9 cellular contexts compared by ENCODE assay signal in the genomic region with DNA sequence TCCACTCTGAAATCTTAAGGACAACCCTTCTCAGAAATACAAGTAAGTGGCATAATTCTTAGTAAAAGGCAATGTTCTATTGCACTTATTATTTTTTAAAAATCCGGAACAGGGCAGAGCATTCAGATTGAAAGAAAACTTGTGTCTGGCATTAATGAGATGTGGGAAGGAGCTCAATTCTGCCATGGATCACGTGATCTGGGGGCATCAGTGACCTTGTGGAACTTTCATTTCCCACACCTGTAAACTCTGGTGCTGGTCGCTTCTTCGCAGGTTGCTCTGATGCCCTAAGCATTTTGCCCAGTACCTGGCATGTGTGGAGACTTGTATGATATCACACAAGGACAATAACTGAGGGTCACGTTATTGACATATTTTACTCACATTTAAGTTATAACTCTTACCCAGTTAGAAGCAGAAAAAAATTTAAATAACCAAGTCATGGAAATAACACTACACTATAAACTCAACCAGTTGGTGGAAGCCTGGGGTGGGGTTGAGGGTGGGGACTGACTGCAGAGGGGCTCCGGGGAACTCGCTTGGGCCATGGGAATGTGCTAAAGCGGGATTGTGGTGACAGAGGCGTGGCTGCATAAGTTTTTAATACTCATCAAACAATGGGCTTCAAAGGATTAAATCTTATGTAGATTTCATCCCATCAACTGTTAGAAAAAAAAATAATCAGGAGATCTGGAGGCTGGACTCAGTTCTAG. TPM values are rescaled to one million over a fixed set of nuclear protein-coding genes. Genes with fewer than 3 reads are reported as not detected.
DNase-seq lines count a peak whose midpoint lies in the region; ATAC-seq, FAIRE-seq and TF ChIP-seq lines count a peak whose summit lies in the region.
"Had no signal": no experiment of that assay in that cellular context is flagged by ENCODE, and none has a peak within 500 bp of the region (broad histone marks: within the 10 kb centered on the region; RNA-seq: fewer than 3 reads in every experiment).

No MANE protein-coding gene starts in this region.

- no peaks in the 10 kb centered on the region for H3K27me3 ChIP-seq in right atrium auricular region
- H3K27me3 ChIP-seq in mucosa of rectum (ENCODE audit: control insufficient read depth in 2 of 2, insufficient read depth in 2 of 2, low read length in 2 of 2) = no peaks in the 10 kb centered on the region
- no peaks in the 10 kb centered on the region for H3K27me3 ChIP-seq in aorta (ENCODE audit: control insufficient read depth in 1 of 2, insufficient read depth in 2 of 2, low read length in 1 of 2)

- peaks cover 38% of the 10 kb centered on the region for H3K36me3 Mint-ChIP-seq in activated naive CD8-positive, alpha-beta T cell treated with anti-CD3 and anti-CD28 coated beads for 36 hours

- TF ChIP-seq CTCF in right atrium auricular region (IDR thresholded peaks at IDR 0.05) = no peak

- peaks cover 12% of the 10 kb centered on the region for H3K9me3 Mint-ChIP-seq in activated naive CD8-positive, alpha-beta T cell treated with anti-CD3 and anti-CD28 coated beads for 36 hours

- H3K4me1 Mint-ChIP-seq in activated naive CD8-positive, alpha-beta T cell treated with anti-CD3 and anti-CD28 coated beads for 36 hours = peaks cover 62% of the 10 kb centered on the region

- intact Hi-C loops in left cardiac atrium (cut with DNase I) = no loop called here
- intact Hi-C loops in aorta (cut with DNase I) = no loop called here

- H3K9ac ChIP-seq in mucosa of rectum (ENCODE audit: low read depth in 1 of 2, low read length in 2 of 2) = peak overlapping the region in 1 of 2 donors; percentile 30

- H3K4me3 ChIP-seq in right atrium auricular region (no peak overlapping the region), mucosa of rectum (ENCODE audit: low read length in 2 of 2) (no peak overlapping the region), aorta (ENCODE audit: low read length in 2 of 2) (no peak overlapping the region)

- H3K36me3 ChIP-seq in right atrium auricular region (no peaks in the 10 kb centered on the region), mucosa of rectum (ENCODE audit: control insufficient read depth in 2 of 2, insufficient read depth in 2 of 2, low read length in 2 of 2) (peaks cover 0 to 1% of the 10 kb centered on the region in 2 donors), aorta (ENCODE audit: control insufficient read depth in 1 of 2, insufficient read depth in 2 of 2, low read length in 1 of 2) (no peaks in the 10 kb centered on the region)

- no peak for FAIRE-seq in H54 (lab: Jason Lieb, UNC)

- H3K27me3 Mint-ChIP-seq in activated naive CD8-positive, alpha-beta T cell treated with anti-CD3 and anti-CD28 coated beads for 36 hours = no peaks in the 10 kb centered on the region

- no peak overlapping the region for H3K27ac ChIP-seq in right atrium auricular region
- H3K27ac ChIP-seq in mucosa of rectum (ENCODE audit: low read depth in 2 of 2, low read length in 2 of 2) = peak overlapping the region; percentile 71 to 84
- H3K27ac ChIP-seq in aorta (ENCODE audit: low read depth in 1 of 2, low read length in 2 of 2) = no peak overlapping the region

- TF ChIP-seq POLR2A in H54 (IDR thresholded peaks at IDR 0.05; ENCODE audit: low read depth, low read length) = no peak

- H3K4me1 ChIP-seq in right atrium auricular region = peaks cover 0 to 3% of the 10 kb centered on the region in 2 donors
- H3K4me1 ChIP-seq in mucosa of rectum (ENCODE audit: control insufficient read depth in 2 of 2, insufficient read depth in 2 of 2, low read length in 2 of 2) = peaks cover 0 to 9% of the 10 kb centered on the region in 2 donors
- no peaks in the 10 kb centered on the region for H3K4me1 ChIP-seq in aorta (ENCODE audit: control insufficient read depth in 1 of 2, insufficient read depth in 2 of 2, low read length in 2 of 2)

- H3K9me3 ChIP-seq in right atrium auricular region = no peaks in the 10 kb centered on the region
- no peaks in the 10 kb centered on the region for H3K9me3 ChIP-seq in mucosa of rectum (ENCODE audit: control insufficient read depth in 2 of 2, low read length in 2 of 2)
- H3K9me3 ChIP-seq in aorta (ENCODE audit: control insufficient read depth, low read length) = no peaks in the 10 kb centered on the region

- WGBS in aorta, 2 donors = 86 to 88% methylated on average over 9 of the region's 9 CpGs

- H3K4me3 Mint-ChIP-seq in activated naive CD8-positive, alpha-beta T cell treated with anti-CD3 and anti-CD28 coated beads for 36 hours = peak overlapping the region; percentile 79

- ATAC-seq in left cardiac atrium (no peak), aorta (ENCODE audit: low FRiP score) (no peak)

- peak overlapping the region; percentile 100 for H3K27ac Mint-ChIP-seq in activated naive CD8-positive, alpha-beta T cell treated with anti-CD3 and anti-CD28 coated beads for 36 hours

- DNase-seq in right atrium auricular region (ENCODE audit: low spot score) = peak; percentile 23
- no peak for DNase-seq in left cardiac atrium
- no peak for DNase-seq in activated naive CD8-positive, alpha-beta T cell treated with anti-CD3 and anti-CD28 coated beads for 36 hours
- DNase-seq in aorta = no peak
- no peak for DNase-seq in SW480 (ENCODE audit: low spot score)
- no peak for DNase-seq in midbrain (lab: John Stamatoyannopoulos, UW)
- DNase-seq in H54 (ENCODE audit: insufficient read length, low spot score) = no peak
- DNase-seq: NCI-H1417 treated with DMSO at 0.1 percent for 48 hours had no signal

RNA-seq across cellular contexts. Expression of gene ST3GAL5, which starts 36.6 kb away (rescaled TPM):
- 10 to 100 TPM in 1 of 2 donors, 1 to 10 TPM in 1; 5.5 to 20.4 TPM for total RNA-seq in right atrium auricular region
- total RNA-seq in left cardiac atrium = 10 to 100 TPM; 10.6 to 12.5 TPM
- 10 to 100 TPM; 14.6 to 15.1 TPM for total RNA-seq in activated naive CD8-positive, alpha-beta T cell treated with anti-CD3 and anti-CD28 coated beads for 36 hours
- 10 to 100 TPM; 15.7 to 29.8 TPM for total RNA-seq in aorta
- 10 to 100 TPM in 1 of 2 donors, 1 to 10 TPM in 1; 3.3 to 15.8 TPM for polyA plus RNA-seq in aorta

Comparison
In these comparisons a context has a peak if more than half of its experiments do, and no peak if none do; other contexts are left out.
1. H3K27ac ChIP-seq: peak in mucosa of rectum (2 of 2); none in right atrium auricular region (0 of 2) and aorta (0 of 2).